In the genomic region with DNA sequence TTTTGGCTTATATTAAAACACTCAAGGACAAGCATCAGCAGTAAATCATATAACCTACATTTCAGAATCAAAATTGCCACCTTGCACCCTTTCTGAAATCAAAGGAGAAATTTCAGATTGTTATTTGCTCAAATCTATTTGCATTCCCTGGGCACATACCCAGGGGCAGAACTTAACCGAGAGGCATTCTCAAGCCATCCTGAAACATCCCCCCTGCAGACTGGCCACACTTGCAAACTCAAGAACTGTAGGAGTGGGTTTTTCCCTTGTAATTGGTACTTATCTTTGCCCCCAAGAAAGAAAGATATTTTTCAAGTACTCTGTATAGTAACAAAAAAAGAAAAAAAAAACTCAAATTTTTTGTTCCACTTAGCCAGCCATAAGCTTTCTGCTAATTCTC, we compare ENCODE assay signal across 26 cellular contexts.
"Had no signal": no experiment of that assay in that cellular context is flagged by ENCODE, and none has a peak within 500 bp of the region (broad histone marks: within the 10 kb centered on the region; RNA-seq: fewer than 3 reads in every experiment).

No MANE protein-coding gene starts in this region.

- ATAC-seq: left cardiac atrium; left lung; natural killer cell; sciatic nerve; stimulated activated naive B cell treated with anti-CD40 and anti-IgM and Interleukin-4, amounts not matched to agents 10 μg/mL and 1 μg/mL and 100 μg/mL, for 72 hours; stimulated activated naive CD8-positive, alpha-beta T cell treated with anti-CD3 and anti-CD28 coated beads, Interleukin-15, Interleukin-2, amounts not matched to agents 100 U/mL and 50 U/mL, for 24 hours; upper lobe of right lung had no signal

- H2AFZ ChIP-seq: hepatocyte had no signal

- H3K27me3 ChIP-seq: left lung, ovary, right atrium auricular region, stomach, testis, tibial artery, upper lobe of right lung had no signal

- H3K4me3 ChIP-seq: hepatocyte, left lung, lung, ovary, right atrium auricular region, skin epidermis, stomach, testis, tibial artery, upper lobe of right lung had no signal

- H3K36me3 Mint-ChIP-seq: mesothelial cell of epicardium; naive B cell; natural killer cell; stimulated activated naive B cell treated with anti-CD40 and anti-IgM and Interleukin-4, amounts not matched to agents 10 μg/mL and 1 μg/mL and 100 μg/mL, for 72 hours had no signal

- H3K4me3 Mint-ChIP-seq: mesothelial cell of epicardium; naive B cell; natural killer cell; nephron progenitor cell; stimulated activated naive B cell treated with anti-CD40 and anti-IgM and Interleukin-4, amounts not matched to agents 10 μg/mL and 1 μg/mL and 100 μg/mL, for 72 hours had no signal

- H3K9me3 ChIP-seq: left lung, ovary, right atrium auricular region, stomach, testis, tibial artery, upper lobe of right lung had no signal

- H3K27ac Mint-ChIP-seq: mesothelial cell of epicardium; naive B cell; natural killer cell; nephron progenitor cell; progenitor cell of endocrine pancreas; stimulated activated naive B cell treated with anti-CD40 and anti-IgM and Interleukin-4, amounts not matched to agents 10 μg/mL and 1 μg/mL and 100 μg/mL, for 72 hours had no signal

- H3K36me3 ChIP-seq: left lung, ovary, right atrium auricular region, stomach, tibial artery, upper lobe of right lung had no signal

- H3K9me3 Mint-ChIP-seq: mesothelial cell of epicardium, nephron progenitor cell had no signal

- H3K27me3 Mint-ChIP-seq: naive B cell; stimulated activated naive B cell treated with anti-CD40 and anti-IgM and Interleukin-4, amounts not matched to agents 10 μg/mL and 1 μg/mL and 100 μg/mL, for 72 hours had no signal

- DNase-seq: kidney glomerular epithelial cell; left cardiac atrium; left lung; mesendoderm; naive B cell; natural killer cell; nephron progenitor cell; ovary; stimulated activated CD4-positive, alpha-beta T cell treated with anti-CD3 and anti-CD28 coated beads, Interleukin-12 subunit alpha, Interleukin-12 subunit beta, amount 100 ng/mL, for 4 hours; stimulated activated CD4-positive, alpha-beta T cell treated with anti-CD3 and anti-CD28 coated beads, Interleukin-15, amount 100 ng/mL, for 24 hours; stimulated activated CD4-positive, alpha-beta T cell treated with anti-CD3 and anti-CD28 coated beads, Interleukin-2, amount 100 ng/mL, for 24 hours; stimulated activated CD4-positive, alpha-beta T cell treated with anti-CD3 and anti-CD28 coated beads, Interleukin-4, amount 100 ng/mL, for 1 hour; stimulated activated naive B cell treated with anti-CD40 and anti-IgM and Interleukin-4, amounts not matched to agents 10 μg/mL and 1 μg/mL and 100 μg/mL, for 72 hours; stimulated activated naive CD8-positive, alpha-beta T cell treated with anti-CD3 and anti-CD28 coated beads, Interleukin-15, Interleukin-2, amounts not matched to agents 100 U/mL and 50 U/mL, for 24 hours; stomach; testis; tibial artery; trophoblast cell; upper lobe of right lung had no signal

- H3K4me1 Mint-ChIP-seq: naive B cell; natural killer cell; nephron progenitor cell; stimulated activated naive B cell treated with anti-CD40 and anti-IgM and Interleukin-4, amounts not matched to agents 10 μg/mL and 1 μg/mL and 100 μg/mL, for 72 hours had no signal

- H3K4me1 ChIP-seq: left lung, right atrium auricular region, stomach, testis, tibial artery, upper lobe of right lung had no signal

- H3K27ac ChIP-seq: hepatocyte, left lung, ovary, right atrium auricular region, skin epidermis, stomach, testis, tibial artery, upper lobe of right lung had no signal

- H3K4me2 ChIP-seq: hepatocyte had no signal

- H3K79me2 ChIP-seq: hepatocyte had no signal
